ENCODE assay signal across 7 cellular contexts in genomic region chr18:3451989-3452749, GRCh38. TPM values are rescaled to one million over a fixed set of nuclear protein-coding genes. Genes with fewer than 3 reads are reported as not detected.
A peak's percentile ranks its signal among the peaks of the same experiment; 100 is the strongest.
DNase-seq lines count a peak whose midpoint lies in the region; ATAC-seq, FAIRE-seq and TF ChIP-seq lines count a peak whose summit lies in the region.

No MANE protein-coding gene starts in this region.

- H3K36me3 ChIP-seq in GM23248 (ENCODE audit: low read depth) (peaks cover 11% of the 10 kb centered on the region), brain microvascular endothelial cell (replicated peaks) (peaks cover 11% of the 10 kb centered on the region), keratinocyte (ENCODE audit: control insufficient read depth in 2 of 2, extremely low read depth in 1 of 2, insufficient read depth in 2 of 2, low read length in 2 of 2) (peaks cover 8 to 22% of the 10 kb centered on the region in 2 experiments)

- FAIRE-seq in keratinocyte (lab: Jason Lieb, UNC), result no peak
- no peak for FAIRE-seq in frontal cortex (lab: Jason Lieb, UNC)

- peak overlapping the region; percentile 92 for H3K4me2 ChIP-seq in GM23248 (ENCODE audit: unreplicated experiment)
- H3K4me2 ChIP-seq in keratinocyte (ENCODE audit: control insufficient read depth, extremely low read depth, insufficient read depth, low read depth, low read length), result peak overlapping the region; percentile 83

- 2% methylated on average over 36 to 51 of the region's 53 CpGs for WGBS in GM23248 (ENCODE audit: low coverage in 1 of 2, low lambda C conversion rate in 2 of 2, missing lambda C conversion rate in 2 of 2), 2 experiments

- H3K4me3 ChIP-seq in GM23248, result peak overlapping the region; percentile 98
- H3K4me3 ChIP-seq in brain microvascular endothelial cell (ENCODE audit: low read depth, low read length), result peak overlapping the region; percentile 93
- H3K4me3 ChIP-seq in keratinocyte (ENCODE audit: control insufficient read depth in 2 of 3, extremely low read depth in 1 of 3, insufficient read depth in 2 of 3, low read depth in 1 of 3, low read length in 3 of 3), result peak overlapping the region; percentile 94 to 100 (median 95)

- H3K27me3 ChIP-seq in GM23248 (replicated peaks; ENCODE audit: insufficient read depth) (no peaks in the 10 kb centered on the region), brain microvascular endothelial cell (replicated peaks) (no peaks in the 10 kb centered on the region), keratinocyte (ENCODE audit: control insufficient read depth, extremely low read depth, insufficient read depth, low read length) (no peaks in the 10 kb centered on the region)

- dilution Hi-C loops in keratinocyte (cut with MboI; ENCODE audit: extremely low pct_ligation_motif_present, low sequenced_read_pairs), result loop anchor here (5.0 kb wide), 1 partner anchor 60 kb away; no protein-coding TSS in a partner anchor

- in situ Hi-C loops in GM23248 (cut with MboI), result loop anchor here (10.0 kb wide), 1 partner anchor 213 kb away; no protein-coding TSS in a partner anchor
- in situ Hi-C loops in brain microvascular endothelial cell (cut with HindIII; ENCODE audit: low pct_ligation_motif_present, low sequenced_read_pairs), result no loop called here

- no peaks in the 10 kb centered on the region for H4K20me1 ChIP-seq in GM23248 (ENCODE audit: insufficient read depth)
- peaks cover 17% of the 10 kb centered on the region for H4K20me1 ChIP-seq in keratinocyte (ENCODE audit: control insufficient read depth, extremely low read depth, insufficient read depth, low read length)

- H2AFZ ChIP-seq in GM23248 (no peak overlapping the region), keratinocyte (ENCODE audit: control insufficient read depth, low read length) (no peak overlapping the region)

- DNase-seq in GM23248 (peak; percentile 67), T-helper 1 cell (peak in 4 of 5 donors; percentile 8 to 26 (median 24)), brain microvascular endothelial cell (peak; percentile 48), keratinocyte (ENCODE audit: low read depth, low spot score) (no peak), frontal cortex (ENCODE audit: low spot score in 2 of 2) (no peak)
- peak; percentile 28 for DNase-seq in stimulated activated CD4-positive, alpha-beta T cell treated with anti-CD3 and anti-CD28 coated beads, Interleukin-1b, Interleukin-23, amount 100 ng/mL, for 48 hours

- H3K4me1 ChIP-seq in GM23248 (ENCODE audit: insufficient read depth) (peaks cover 30% of the 10 kb centered on the region), keratinocyte (ENCODE audit: control insufficient read depth, extremely low read depth, insufficient read depth, low read length) (peaks cover 33% of the 10 kb centered on the region)

- no peaks in the 10 kb centered on the region for H3K9me1 ChIP-seq in keratinocyte (ENCODE audit: control insufficient read depth, extremely low read depth, insufficient read depth, low read length)

- H3K79me2 ChIP-seq in GM23248 (ENCODE audit: insufficient read depth), result peaks cover 63% of the 10 kb centered on the region
- peaks cover 72% of the 10 kb centered on the region for H3K79me2 ChIP-seq in keratinocyte (ENCODE audit: control insufficient read depth, insufficient read depth, low read length)

- H3K27ac ChIP-seq in GM23248 (peak overlapping the region; percentile 100), brain microvascular endothelial cell (peak overlapping the region; percentile 99), keratinocyte (ENCODE audit: control insufficient read depth, insufficient read depth, low read length) (peak overlapping the region; percentile 99)

- TF ChIP-seq CTCF in brain microvascular endothelial cell (IDR thresholded peaks at IDR 0.05; ENCODE audit: low read depth, low read length, missing control alignments), result peak; percentile 16
- no peak for TF ChIP-seq CTCF in keratinocyte (optimal IDR thresholded peaks at IDR 0.05 in 1 of 3, IDR thresholded peaks at IDR 0.05 in 1 of 3, conservative IDR thresholded peaks at IDR 0.05 in 1 of 3; ENCODE audit: extremely low read depth in 1 of 3, insufficient read depth in 2 of 3, low read length in 3 of 3)

- H3K9me3 ChIP-seq in GM23248 (ENCODE audit: low read depth), result no peaks in the 10 kb centered on the region
- no peaks in the 10 kb centered on the region for H3K9me3 ChIP-seq in keratinocyte (ENCODE audit: control insufficient read depth, low read depth, low read length)

- ATAC-seq in HG03521 (IDR thresholded peaks at IDR 0.05; ENCODE audit: unreplicated experiment), result no peak

- H3K9me2 ChIP-seq in GM23248 (ENCODE audit: insufficient read depth), result no peaks in the 10 kb centered on the region

- peaks cover 62% of the 10 kb centered on the region for H3F3A ChIP-seq in GM23248 (ENCODE audit: insufficient read depth)

- H3K9ac ChIP-seq in GM23248 (peak overlapping the region; percentile 99), keratinocyte (ENCODE audit: control insufficient read depth, extremely low read depth, insufficient read depth, low read length) (peak overlapping the region; percentile 100)

RNA-seq across cellular contexts. Expression of gene TGIF1, which starts 2.2 kb away (rescaled TPM):
- 66.9 and 122 TPM in 2 replicates for total RNA-seq in GM23248 (2014; rRNA removed; shearing (Covaris generic))
- polyA plus RNA-seq in GM23248 (2016; fragmentation: Nextera tagmentation; extraction: Ambion mirVana), result 88.0 and 99.4 TPM in 2 replicates
- polyA plus RNA-seq in keratinocyte, result 111 to 187 TPM (median 115 TPM) in 3 replicates
- 163 TPM for polyA plus RNA-seq in keratinocyte (2011; ENCODE audit: low read depth)
- 115 and 141 TPM in 2 replicates for polyA plus RNA-seq in keratinocyte (2011; cell fraction: cytosol; rRNA removed)
- 323 and 359 TPM in 2 replicates for polyA plus RNA-seq in keratinocyte (2011; cell fraction: nucleus; rRNA removed)
- 66.2 and 105 TPM in 2 replicates for polyA plus RNA-seq in keratinocyte (2012; ENCODE audit: low replicate concordance)
- 134 to 144 TPM (median 142 TPM) in 3 replicates for polyA minus RNA-seq in keratinocyte
- 54.9 TPM for polyA minus RNA-seq in keratinocyte (2011; cell fraction: cytosol; rRNA and poly(A)+ RNA removed)
- 79.0 and 130 TPM in 2 replicates for polyA minus RNA-seq in keratinocyte (2011; cell fraction: nucleus; rRNA and poly(A)+ RNA removed)
- 15.5 TPM for total RNA-seq in frontal cortex

Comparison
In these comparisons a context has a peak if more than half of its experiments do, and no peak if none do; other contexts are left out.
1. DNase-seq: peak in GM23248 (single experiment), T-helper 1 cell (4 of 5), brain microvascular endothelial cell (single experiment) and stimulated activated CD4-positive, alpha-beta T cell treated with anti-CD3 and anti-CD28 coated beads, Interleukin-1b, Interleukin-23, amount 100 ng/mL, for 48 hours (single experiment); none in keratinocyte (single experiment) and frontal cortex (0 of 2).
2. Peak in every context shown above with its lines, with median percentiles within 50 percentile points of each other: H3K27ac ChIP-seq and H3K4me3 ChIP-seq.